8 cellular contexts compared by ENCODE assay signal in the genomic region with DNA sequence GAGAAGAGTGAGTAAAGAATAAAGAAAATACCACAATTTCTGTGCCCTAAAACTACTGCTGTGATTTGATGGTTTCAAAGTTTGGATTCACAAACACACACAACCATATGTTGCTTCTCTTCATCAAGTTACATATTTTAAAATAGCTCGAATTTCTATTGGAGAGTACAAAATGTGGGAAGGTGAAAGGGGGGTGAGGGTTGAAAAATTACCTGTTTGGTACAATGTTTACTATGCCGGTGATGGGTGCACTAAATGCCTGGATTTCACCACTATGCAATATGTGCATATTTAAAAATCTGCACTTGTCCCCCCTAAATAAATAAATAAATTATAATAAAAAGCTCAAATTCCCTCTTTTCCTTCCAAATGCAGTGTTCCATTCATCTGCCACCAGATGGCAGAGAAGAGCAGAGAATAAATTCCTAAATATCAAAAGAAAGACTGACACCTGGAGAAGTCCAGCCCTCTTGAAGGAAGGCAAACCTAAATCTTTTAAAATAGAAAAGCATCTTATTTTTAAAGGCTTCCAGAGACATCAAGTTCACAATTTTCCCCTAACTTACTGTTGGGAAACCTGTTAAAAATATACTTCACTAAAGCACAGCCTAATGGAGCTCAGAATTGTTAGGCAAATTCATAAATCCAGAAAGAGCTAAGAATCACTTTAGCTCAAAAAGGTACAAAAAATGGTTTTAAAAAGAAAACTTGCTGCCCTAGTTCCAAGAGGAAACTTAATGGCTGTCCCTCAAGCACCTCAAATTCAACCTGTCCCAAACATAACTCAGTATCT. TPM values are rescaled to one million over a fixed set of nuclear protein-coding genes. Genes with fewer than 3 reads are reported as not detected.
A peak's percentile ranks its signal among the peaks of the same experiment; 100 is the strongest.
DNase-seq lines count a peak whose midpoint lies in the region; ATAC-seq, FAIRE-seq and TF ChIP-seq lines count a peak whose summit lies in the region.

No MANE protein-coding gene starts in this region.

- ATAC-seq in HG02870 (IDR thresholded peaks at IDR 0.05; ENCODE audit: unreplicated experiment), result no peak
- ATAC-seq in HG03108 (IDR thresholded peaks at IDR 0.05; ENCODE audit: unreplicated experiment), result no peak

- H3K9ac ChIP-seq in GM23248, result no peak overlapping the region
- H3K9ac ChIP-seq in endothelial cell of umbilical vein (replicated peaks; ENCODE audit: extremely low read depth, insufficient read depth, low read length), result no peak overlapping the region

- POLR2A ChIA-PET in endothelial cell of umbilical vein (lab: Charles Lee), result no interaction called here

- CTCF ChIA-PET in endothelial cell of umbilical vein (lab: Charles Lee), result interaction anchor here (0.6 to 6.9 kb wide), 124 partner anchors 8 to 976 kb away, joined by 3 to 148 read pairs (median 5); a partner anchor contains a TSS

- no peaks in the 10 kb centered on the region for H3K36me3 ChIP-seq in GM23248 (ENCODE audit: low read depth)
- no peaks in the 10 kb centered on the region for H3K36me3 ChIP-seq in endothelial cell of umbilical vein (ENCODE audit: control insufficient read depth in 2 of 2, extremely low read depth in 1 of 2, insufficient read depth in 2 of 2, low read length in 2 of 2)
- H3K36me3 ChIP-seq in osteoblast (ENCODE audit: insufficient read depth, low read length), result no peaks in the 10 kb centered on the region

- peaks cover 8% of the 10 kb centered on the region for H3K27me3 Mint-ChIP-seq in activated CD4-positive, alpha-beta T cell treated with anti-CD3 and anti-CD28 coated beads, Interleukin-2, amount 10 ng/mL, durations not matched to agents 24 days and 14 days

- no peak overlapping the region for H3K4me3 Mint-ChIP-seq in activated CD4-positive, alpha-beta T cell treated with anti-CD3 and anti-CD28 coated beads, Interleukin-2, amount 10 ng/mL, durations not matched to agents 24 days and 14 days

- H3K27ac ChIP-seq in GM23248 (no peak overlapping the region), endothelial cell of umbilical vein (ENCODE audit: insufficient read depth, low read depth, low read length) (no peak overlapping the region), osteoblast (ENCODE audit: low read depth, low read length) (no peak overlapping the region)

- BruUV-seq in endothelial cell of umbilical vein (replicated peaks; lab: Mats Ljungman, UMichigan), result no TSS peak

- no peaks in the 10 kb centered on the region for H3K4me1 Mint-ChIP-seq in activated CD4-positive, alpha-beta T cell treated with anti-CD3 and anti-CD28 coated beads, Interleukin-2, amount 10 ng/mL, durations not matched to agents 24 days and 14 days

- intact Hi-C loops in endothelial cell of umbilical vein (cut with micrococcal nuclease), result loop anchor here (1.0 to 5.0 kb wide), 5 partner anchors 43 to 354 kb away; no protein-coding TSS in a partner anchor
- intact Hi-C loops in activated CD4-positive, alpha-beta T cell treated with anti-CD3 and anti-CD28 coated beads, Interleukin-2, amount 10 ng/mL, durations not matched to agents 24 days and 14 days (cut with micrococcal nuclease), result loop anchor here (1.0 to 2.0 kb wide), 2 partner anchors 289 to 354 kb away; no protein-coding TSS in a partner anchor

- DNase-seq in AG09319 (ENCODE audit: extremely low read depth, low read depth), result peak; percentile 5
- peak; percentile 58 for DNase-seq in GM23248
- peak; percentile 72 for DNase-seq in OCI-M1 (lab: John Stamatoyannopoulos, UW)
- peak; percentile 59 for DNase-seq in endothelial cell of umbilical vein (ENCODE audit: low read depth, low spot score)
- peak; percentile 59 for DNase-seq in osteoblast (ENCODE audit: insufficient read length, low spot score, missing footprints)
- DNase-seq in activated CD4-positive, alpha-beta T cell treated with anti-CD3 and anti-CD28 coated beads, Interleukin-2, amount 10 ng/mL, durations not matched to agents 24 days and 14 days, result no peak

- H3K4me1 ChIP-seq in GM23248 (ENCODE audit: insufficient read depth) (no peaks in the 10 kb centered on the region), endothelial cell of umbilical vein (ENCODE audit: control insufficient read depth, extremely low read depth, insufficient read depth, low read length) (no peaks in the 10 kb centered on the region), osteoblast (ENCODE audit: insufficient read depth, low read length) (no peaks in the 10 kb centered on the region)

- TF ChIP-seq POLR2A in endothelial cell of umbilical vein (IDR thresholded peaks at IDR 0.05; ENCODE audit: low read depth, low read length), result no peak

- peak; percentile 69 for FAIRE-seq in endothelial cell of umbilical vein (lab: Jason Lieb, UNC)

- H2AFZ ChIP-seq in GM23248 (no peak overlapping the region), endothelial cell of umbilical vein (ENCODE audit: low read depth, low read length) (no peak overlapping the region), osteoblast (ENCODE audit: low read length) (no peak overlapping the region)

- H3K27ac Mint-ChIP-seq in activated CD4-positive, alpha-beta T cell treated with anti-CD3 and anti-CD28 coated beads, Interleukin-2, amount 10 ng/mL, durations not matched to agents 24 days and 14 days, result no peak overlapping the region

- H3F3A ChIP-seq in GM23248 (ENCODE audit: insufficient read depth), result no peaks in the 10 kb centered on the region

- in situ Hi-C loops in GM23248 (cut with MboI), result no loop called here

- H3K36me3 Mint-ChIP-seq in activated CD4-positive, alpha-beta T cell treated with anti-CD3 and anti-CD28 coated beads, Interleukin-2, amount 10 ng/mL, durations not matched to agents 24 days and 14 days (ENCODE audit: low read depth), result no peaks in the 10 kb centered on the region

- H3K4me3 ChIP-seq in GM23248, result no peak overlapping the region
- no peak overlapping the region for H3K4me3 ChIP-seq in endothelial cell of umbilical vein (replicated peaks in 1 of 3; ENCODE audit: insufficient read depth in 1 of 3, low read depth in 1 of 3, low read length in 3 of 3)
- H3K4me3 ChIP-seq in osteoblast (ENCODE audit: insufficient read depth, low read length), result no peak overlapping the region

- dilution Hi-C loops in endothelial cell of umbilical vein (cut with MboI; ENCODE audit: extremely low pct_ligation_motif_present, low sequenced_read_pairs), result no loop called here

- H3K9me1 ChIP-seq in endothelial cell of umbilical vein (replicated peaks; ENCODE audit: control insufficient read depth, extremely low read depth, insufficient read depth, low read length), result no peaks in the 10 kb centered on the region

- H3K27me3 ChIP-seq in GM23248 (replicated peaks; ENCODE audit: insufficient read depth) (0 out of 2 replicates have a peak, but pooled peaks cover 5% of the 10 kb centered on the region), endothelial cell of umbilical vein (ENCODE audit: control insufficient read depth in 2 of 2, insufficient read depth in 2 of 2, low read length in 2 of 2) (peaks cover 7 to 13% of the 10 kb centered on the region in 2 experiments), osteoblast (ENCODE audit: insufficient read depth, low read length) (no peaks in the 10 kb centered on the region)

- TF ChIP-seq CTCF in AG09319 (IDR thresholded peaks at IDR 0.05; ENCODE audit: low read depth, low read length) (peak; percentile 76), endothelial cell of umbilical vein (IDR thresholded peaks at IDR 0.05; ENCODE audit: extremely low read depth in 1 of 2, insufficient read depth in 1 of 2, low read depth in 1 of 2, low read length in 2 of 2) (peak; percentile 50 to 51), osteoblast (IDR thresholded peaks at IDR 0.05; ENCODE audit: extremely low read depth, low read depth, low read length) (peak; percentile 78)

- H3K79me2 ChIP-seq in GM23248 (ENCODE audit: insufficient read depth), result no peaks in the 10 kb centered on the region
- H3K79me2 ChIP-seq in endothelial cell of umbilical vein (ENCODE audit: control insufficient read depth, insufficient read depth, low read length), result no peaks in the 10 kb centered on the region
- no peaks in the 10 kb centered on the region for H3K79me2 ChIP-seq in osteoblast (ENCODE audit: insufficient read depth, low read length)

- H3K4me2 ChIP-seq in GM23248 (ENCODE audit: unreplicated experiment), result no peak overlapping the region
- H3K4me2 ChIP-seq in endothelial cell of umbilical vein (ENCODE audit: insufficient read depth, low read length), result no peak overlapping the region
- no peak overlapping the region for H3K4me2 ChIP-seq in osteoblast (ENCODE audit: insufficient read depth, low read length)

- WGBS in GM23248 (ENCODE audit: low coverage in 1 of 2, low lambda C conversion rate in 2 of 2, missing lambda C conversion rate in 2 of 2), 2 experiments, result 54 to 57% methylated on average over 2 of the region's 2 CpGs

- no peaks in the 10 kb centered on the region for H3K9me3 Mint-ChIP-seq in activated CD4-positive, alpha-beta T cell treated with anti-CD3 and anti-CD28 coated beads, Interleukin-2, amount 10 ng/mL, durations not matched to agents 24 days and 14 days

- H3K9me3 ChIP-seq in GM23248 (ENCODE audit: low read depth), result no peaks in the 10 kb centered on the region
- H3K9me3 ChIP-seq in endothelial cell of umbilical vein (replicated peaks; ENCODE audit: control insufficient read depth, insufficient read depth, low read length), result no peaks in the 10 kb centered on the region
- no peaks in the 10 kb centered on the region for H3K9me3 ChIP-seq in osteoblast (ENCODE audit: low read depth, low read length)

- H3K9me2 ChIP-seq in GM23248 (ENCODE audit: insufficient read depth), result no peaks in the 10 kb centered on the region

- H4K20me1 ChIP-seq in GM23248 (ENCODE audit: insufficient read depth), result no peaks in the 10 kb centered on the region
- H4K20me1 ChIP-seq in endothelial cell of umbilical vein (replicated peaks; ENCODE audit: control insufficient read depth, extremely low read depth, insufficient read depth, low read length), result no peaks in the 10 kb centered on the region
- no peaks in the 10 kb centered on the region for H4K20me1 ChIP-seq in osteoblast (ENCODE audit: insufficient read depth, low read length)

RNA-seq across cellular contexts. Expression of a gene that starts 24.8 kb away (rescaled TPM):
- 12.2 and 15.0 TPM in 2 replicates for total RNA-seq in GM23248 (2014; rRNA removed; shearing (Covaris generic))
- 5.2 and 5.4 TPM in 2 replicates for polyA plus RNA-seq in GM23248 (2016; fragmentation: Nextera tagmentation; extraction: Ambion mirVana)
- 37.5 and 37.9 TPM in 2 replicates for total RNA-seq in endothelial cell of umbilical vein
- polyA plus RNA-seq in endothelial cell of umbilical vein, result 13.4 and 16.0 TPM in 2 replicates
- polyA plus RNA-seq in endothelial cell of umbilical vein (2011; cell fraction: cytosol; rRNA removed), result 11.6 and 14.9 TPM in 2 replicates
- 5.1 and 7.2 TPM in 2 replicates for polyA plus RNA-seq in endothelial cell of umbilical vein (2011; cell fraction: nucleus; rRNA removed)
- 21.9 and 24.3 TPM in 2 replicates for polyA plus RNA-seq in endothelial cell of umbilical vein (2012)
- 8.9 and 10.5 TPM in 2 replicates for polyA minus RNA-seq in endothelial cell of umbilical vein
- 20.9 TPM for polyA minus RNA-seq in endothelial cell of umbilical vein (2011; cell fraction: cytosol; rRNA and poly(A)+ RNA removed)
- polyA minus RNA-seq in endothelial cell of umbilical vein (2011; cell fraction: nucleus; rRNA and poly(A)+ RNA removed), result 7.3 and 7.9 TPM in 2 replicates
- 24.2 TPM in 2 replicates for total RNA-seq in osteoblast
- 38.3 and 38.6 TPM in 2 replicates for total RNA-seq in activated CD4-positive, alpha-beta T cell treated with anti-CD3 and anti-CD28 coated beads, Interleukin-2, amount 10 ng/mL, durations not matched to agents 24 days and 14 days

RNA-seq across cellular contexts. Expression of a gene that starts 43.1 kb away (rescaled TPM):
- 0.51 and 1.3 TPM in 2 replicates for total RNA-seq in GM23248 (2014; rRNA removed; shearing (Covaris generic))
- polyA plus RNA-seq in GM23248 (2016; fragmentation: Nextera tagmentation; extraction: Ambion mirVana) (1.1 and 1.7 TPM in 2 replicates), endothelial cell of umbilical vein (7.5 and 8.8 TPM in 2 replicates)
- total RNA-seq in endothelial cell of umbilical vein (13.6 and 13.9 TPM in 2 replicates), osteoblast (6.2 and 7.1 TPM in 2 replicates)
- polyA plus RNA-seq in endothelial cell of umbilical vein (2011; cell fraction: cytosol; rRNA removed), result 3.3 and 4.3 TPM in 2 replicates
- 46.1 and 48.4 TPM in 2 replicates for polyA plus RNA-seq in endothelial cell of umbilical vein (2011; cell fraction: nucleus; rRNA removed)
- polyA plus RNA-seq in endothelial cell of umbilical vein (2012), result 4.6 and 5.6 TPM in 2 replicates
- 49.6 and 51.0 TPM in 2 replicates for polyA minus RNA-seq in endothelial cell of umbilical vein
- 4.9 TPM for polyA minus RNA-seq in endothelial cell of umbilical vein (2011; cell fraction: cytosol; rRNA and poly(A)+ RNA removed)
- polyA minus RNA-seq in endothelial cell of umbilical vein (2011; cell fraction: nucleus; rRNA and poly(A)+ RNA removed), result 38.5 and 44.5 TPM in 2 replicates
- 1.5 and 2.2 TPM in 2 replicates for total RNA-seq in activated CD4-positive, alpha-beta T cell treated with anti-CD3 and anti-CD28 coated beads, Interleukin-2, amount 10 ng/mL, durations not matched to agents 24 days and 14 days
